Comparison of ENCODE assay signal across 22 cellular contexts in genomic region chr1:88150330-88150729, GRCh38.
DNase-seq lines count a peak whose midpoint lies in the region; ATAC-seq and FAIRE-seq lines count a peak whose summit lies in the region.
"Had no signal": no experiment of that assay in that cellular context is flagged by ENCODE, and none has a peak within 500 bp of the region (broad histone marks: within the 10 kb centered on the region; RNA-seq: fewer than 3 reads in every experiment).

No MANE protein-coding gene starts in this region.

- ATAC-seq in GM18858 (IDR thresholded peaks at IDR 0.05; ENCODE audit: unreplicated experiment) (peak; percentile 44), GM21423 (IDR thresholded peaks at IDR 0.05; ENCODE audit: unreplicated experiment) (peak; percentile 56), HG03196 (IDR thresholded peaks at IDR 0.05; ENCODE audit: unreplicated experiment) (peak; percentile 74)
- ATAC-seq: stimulated activated naive B cell treated with anti-CD40 and anti-IgM and Interleukin-4, amounts not matched to agents 10 μg/mL and 1 μg/mL and 100 μg/mL, for 72 hours had no signal

- DNase-seq in renal cortical epithelial cell (ENCODE audit: low read depth) (peak; percentile 95), frontal cortex (ENCODE audit: low spot score in 2 of 2) (no peak), NCI-H510A (lab: John Stamatoyannopoulos, UW) (no peak)
- no peak for DNase-seq in stimulated activated CD8-positive, alpha-beta memory T cell treated with anti-CD3 and anti-CD28 coated beads, Interleukin-4, amount 100 ng/mL, for 48 hours
- DNase-seq: activated CD4-positive, CD25-positive, alpha-beta regulatory T cell treated with anti-CD3 and anti-CD28 coated beads, Interleukin-2, amount 50 U/mL, for 72 hours; activated naive CD4-positive, alpha-beta T cell; activated T-cell treated with anti-CD3 and anti-CD28 coated beads, Interleukin-2, amount 50 U/mL, for 24 hours; CD8-positive, alpha-beta memory T cell; DMS79; GOT3; kidney glomerular epithelial cell; NCI-H187; NCI-H226; Right ventricle myocardium superior; stimulated activated CD4-positive, alpha-beta T cell treated with anti-CD3 and anti-CD28 coated beads, Interleukin-2, amount 100 ng/mL, for 24 hours; stimulated activated naive B cell treated with anti-CD40 and anti-IgM and Interleukin-4, amounts not matched to agents 10 μg/mL and 1 μg/mL and 100 μg/mL, for 72 hours; testis had no signal

- FAIRE-seq in frontal cortex (lab: Jason Lieb, UNC) = no peak
- FAIRE-seq: GM12891, TTC549 had no signal
